Comparison of ENCODE assay signal across 25 cellular contexts in the genomic region with DNA sequence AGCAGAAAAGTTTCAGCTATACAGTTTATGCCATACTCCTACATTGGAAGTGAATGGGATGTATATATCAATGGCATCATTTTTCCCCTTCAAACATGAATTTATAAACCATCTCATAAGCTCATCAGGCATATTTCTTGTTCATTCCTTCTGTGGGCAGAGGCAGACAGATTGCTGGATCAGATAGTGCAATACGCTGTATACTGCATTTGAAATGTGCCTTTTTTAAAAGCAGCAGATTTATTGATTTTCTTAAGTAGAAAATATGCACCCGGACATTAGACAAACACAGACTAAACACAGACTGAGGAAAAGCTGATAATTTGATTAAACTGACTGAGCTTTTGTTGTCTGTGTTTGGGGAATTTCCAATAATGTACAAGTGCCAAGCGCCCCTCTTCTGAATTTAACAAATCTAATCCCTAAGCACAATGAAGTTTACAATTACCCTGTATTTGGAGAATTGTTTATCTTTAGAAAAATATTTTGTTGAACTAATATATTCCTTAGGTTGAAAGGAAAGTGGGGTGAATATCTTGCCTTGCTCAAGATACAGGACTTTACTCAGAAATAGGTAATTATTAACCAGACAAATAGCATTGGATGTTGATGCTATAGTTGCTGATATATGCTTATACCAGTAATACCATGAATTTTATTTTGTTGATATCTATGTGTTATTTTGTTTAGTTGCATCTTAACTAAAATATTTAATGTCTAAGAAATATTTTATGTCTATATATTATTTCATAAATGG.
"Had no signal": no experiment of that assay in that cellular context is flagged by ENCODE, and none has a peak within 500 bp of the region (broad histone marks: within the 10 kb centered on the region; RNA-seq: fewer than 3 reads in every experiment).

No MANE protein-coding gene starts in this region.

- ATAC-seq: activated CD8-positive, alpha-beta T cell treated with anti-CD3 and anti-CD28 coated beads for 36 hours; activated T-helper 17 cell treated with anti-CD3 and anti-CD28 coated beads, Interleukin-2, amount 50 U/mL, for 72 hours; esophagus mucosa; gastroesophageal sphincter; heart right ventricle; left ventricle myocardium superior; psoas muscle; right cardiac atrium had no signal

- H3K9me3 ChIP-seq: gastroesophageal sphincter, heart right ventricle, psoas muscle, stomach, vagina had no signal

- H3K27me3 ChIP-seq: gastroesophageal sphincter, heart right ventricle, stomach, vagina had no signal

- H3K36me3 ChIP-seq: gastroesophageal sphincter, heart right ventricle, stomach, vagina had no signal

- H3K4me3 Mint-ChIP-seq: activated CD4-positive, alpha-beta T cell treated with anti-CD3 and anti-CD28 coated beads, Interleukin-2, amount 10 ng/mL, durations not matched to agents 24 days and 14 days; activated CD8-positive, alpha-beta T cell treated with anti-CD3 and anti-CD28 coated beads for 36 hours; activated naive CD8-positive, alpha-beta T cell treated with anti-CD3 and anti-CD28 coated beads for 36 hours; activated T-helper 17 cell treated with anti-CD3 and anti-CD28 coated beads, Interleukin-2, amount 50 U/mL, for 72 hours; dendritic cell treated with granulocyte-macrophage colony-stimulating factor and Interleukin-4, amounts not matched to agents 40 ng/mL and 50 ng/mL, for 4 days; immature natural killer cell; memory B cell; neural crest cell had no signal

- H3K4me3 ChIP-seq: gastroesophageal sphincter, heart right ventricle, psoas muscle, skin epidermis, stomach, vagina had no signal

- H3K27ac Mint-ChIP-seq: activated CD4-positive, alpha-beta T cell treated with anti-CD3 and anti-CD28 coated beads, Interleukin-2, amount 10 ng/mL, durations not matched to agents 24 days and 14 days; activated CD8-positive, alpha-beta T cell treated with anti-CD3 and anti-CD28 coated beads for 36 hours; activated naive CD8-positive, alpha-beta T cell treated with anti-CD3 and anti-CD28 coated beads for 36 hours; activated T-helper 17 cell treated with anti-CD3 and anti-CD28 coated beads, Interleukin-2, amount 50 U/mL, for 72 hours; dendritic cell treated with granulocyte-macrophage colony-stimulating factor and Interleukin-4, amounts not matched to agents 40 ng/mL and 50 ng/mL, for 4 days; immature natural killer cell; memory B cell had no signal

- H3K27me3 Mint-ChIP-seq: activated CD4-positive, alpha-beta T cell treated with anti-CD3 and anti-CD28 coated beads, Interleukin-2, amount 10 ng/mL, durations not matched to agents 24 days and 14 days; activated CD8-positive, alpha-beta T cell treated with anti-CD3 and anti-CD28 coated beads for 36 hours; activated naive CD8-positive, alpha-beta T cell treated with anti-CD3 and anti-CD28 coated beads for 36 hours; activated T-helper 17 cell treated with anti-CD3 and anti-CD28 coated beads, Interleukin-2, amount 50 U/mL, for 72 hours; dendritic cell treated with granulocyte-macrophage colony-stimulating factor and Interleukin-4, amounts not matched to agents 40 ng/mL and 50 ng/mL, for 4 days; memory B cell had no signal

- H3K27ac ChIP-seq: gastroesophageal sphincter, heart right ventricle, psoas muscle, skin epidermis, stomach, vagina had no signal

- H3K36me3 Mint-ChIP-seq: activated naive CD8-positive, alpha-beta T cell treated with anti-CD3 and anti-CD28 coated beads for 36 hours; memory B cell had no signal

- H3K4me1 ChIP-seq: gastroesophageal sphincter, psoas muscle, stomach, vagina had no signal

- H3K9me3 Mint-ChIP-seq: activated CD8-positive, alpha-beta T cell treated with anti-CD3 and anti-CD28 coated beads for 36 hours; activated naive CD8-positive, alpha-beta T cell treated with anti-CD3 and anti-CD28 coated beads for 36 hours; immature natural killer cell; neural crest cell had no signal

- H3K4me1 Mint-ChIP-seq: activated CD4-positive, alpha-beta T cell treated with anti-CD3 and anti-CD28 coated beads, Interleukin-2, amount 10 ng/mL, durations not matched to agents 24 days and 14 days; activated naive CD8-positive, alpha-beta T cell treated with anti-CD3 and anti-CD28 coated beads for 36 hours; activated T-helper 17 cell treated with anti-CD3 and anti-CD28 coated beads, Interleukin-2, amount 50 U/mL, for 72 hours had no signal

- DNase-seq: activated CD4-positive, alpha-beta T cell treated with anti-CD3 and anti-CD28 coated beads, Interleukin-2, amount 10 ng/mL, durations not matched to agents 24 days and 14 days; activated CD4-positive, CD25-positive, alpha-beta regulatory T cell; activated CD8-positive, alpha-beta T cell treated with anti-CD3 and anti-CD28 coated beads for 36 hours; activated naive CD4-positive, alpha-beta T cell; activated naive CD8-positive, alpha-beta T cell treated with anti-CD3 and anti-CD28 coated beads for 36 hours; activated T-cell treated with anti-CD3 and anti-CD28 coated beads, Interleukin-2, amount 50 U/mL, for 1 hour; amniotic stem cell; effector CD8-positive, alpha-beta T cell; heart right ventricle; immature natural killer cell; left ventricle myocardium superior; psoas muscle; right cardiac atrium; stimulated activated CD4-positive, alpha-beta T cell treated with anti-CD3 and anti-CD28 coated beads, Interleukin-15, amount 100 ng/mL, for 24 hours; stimulated activated CD4-positive, alpha-beta T cell treated with anti-CD3 and anti-CD28 coated beads, Interleukin-2, amount 100 ng/mL, for 48 hours; stomach; trophoblast cell had no signal
